In the genomic region with DNA sequence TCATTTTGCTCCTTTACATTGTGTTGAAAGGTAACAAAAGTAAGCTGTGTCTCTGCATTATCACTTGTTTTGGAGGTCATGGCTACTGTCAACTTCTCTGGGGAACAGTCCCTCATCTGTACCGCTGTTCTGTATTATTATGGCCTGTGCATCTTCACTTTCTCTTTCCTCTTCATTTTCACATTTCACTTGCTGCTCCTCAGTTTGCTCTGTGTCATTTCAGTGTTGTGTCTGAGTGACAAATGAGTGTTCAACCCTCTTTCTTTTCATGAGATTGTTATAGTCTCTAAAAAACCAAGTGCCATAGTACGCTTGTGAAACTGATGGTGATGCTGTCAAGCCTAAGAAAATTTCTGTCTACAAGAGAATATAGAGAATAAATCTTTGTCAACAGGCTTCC, we compare ENCODE assay signal across 26 cellular contexts.
A peak's percentile ranks its signal among the peaks of the same experiment; 100 is the strongest.
DNase-seq lines count a peak whose midpoint lies in the region; ATAC-seq and TF ChIP-seq lines count a peak whose summit lies in the region.
"Had no signal": no experiment of that assay in that cellular context is flagged by ENCODE, and none has a peak within 500 bp of the region (broad histone marks: within the 10 kb centered on the region; RNA-seq: fewer than 3 reads in every experiment).

No MANE protein-coding gene starts in this region.

- no peaks in the 10 kb centered on the region for H3F3A ChIP-seq in neural cell (ENCODE audit: insufficient read depth, low read length, poor library complexity, severe bottlenecking)

- H3K27ac ChIP-seq in neural cell (ENCODE audit: low read length): no peak overlapping the region
- H3K27ac ChIP-seq: GM23248, SK-N-MC had no signal

- no peaks in the 10 kb centered on the region for H3K79me2 ChIP-seq in neural cell (replicated peaks; ENCODE audit: insufficient read depth, low read length)

- no peak overlapping the region for H3K9ac ChIP-seq in neural cell (ENCODE audit: low read length)
- H3K9ac ChIP-seq: GM23248 had no signal

- H3K4me2 ChIP-seq in neural cell (ENCODE audit: low read length): no peak overlapping the region

- H3K9me3 ChIP-seq in neural cell (ENCODE audit: low read length): no peaks in the 10 kb centered on the region
- H3K9me3 ChIP-seq: HAP-1 had no signal

- no peaks in the 10 kb centered on the region for H3K27me3 ChIP-seq in neural cell (ENCODE audit: insufficient read depth, low read depth, low read length)

- no peak overlapping the region for H2AFZ ChIP-seq in neural cell (ENCODE audit: low read depth, low read length)
- H2AFZ ChIP-seq: GM23248 had no signal

- DNase-seq in stimulated activated CD4-positive, alpha-beta T cell treated with anti-CD3 and anti-CD28 coated beads, Interleukin-15, amount 100 ng/mL, for 24 hours: no peak
- no peak for DNase-seq in epidermal melanocyte (ENCODE audit: insufficient read length, low spot score)
- DNase-seq: 8988T, ACHN, Calu3, DMS79 treated with DMSO at 0.1 percent for 48 hours, GF-D8, GM23248, HFFc6, Karpas-422, NCI-H1092 treated with DMSO at 0.1 percent for 48 hours, NCI-H1436, NCI-H187, NCI-H2081 treated with DMSO at 0.1 percent for 48 hours, NCI-H2171, NCI-H226, NCI-H510A treated with DMSO at 0.1 percent for 48 hours, NCI-H748 treated with DMSO at 0.1 percent for 48 hours, SIG-M5 had no signal

- H3K4me3 ChIP-seq in neural cell (ENCODE audit: low read length): no peak overlapping the region
- H3K4me3 ChIP-seq: GM23248, HAP-1, SK-N-MC had no signal

- ATAC-seq in GM18498 (IDR thresholded peaks at IDR 0.05; ENCODE audit: unreplicated experiment): peak; percentile 55
- ATAC-seq in GM19395 (IDR thresholded peaks at IDR 0.05; ENCODE audit: unreplicated experiment): peak; percentile 51
- peak; percentile 64 for ATAC-seq in HG03280 (IDR thresholded peaks at IDR 0.05; ENCODE audit: unreplicated experiment)
- no peak for ATAC-seq in GM19328 (IDR thresholded peaks at IDR 0.05; ENCODE audit: unreplicated experiment)

- no peak for TF ChIP-seq RAD21 in neural cell (conservative IDR thresholded peaks at IDR 0.05)

- no peaks in the 10 kb centered on the region for H3K36me3 ChIP-seq in neural cell (ENCODE audit: insufficient read depth, low read length)
- H3K36me3 ChIP-seq: HAP-1 had no signal

- TF ChIP-seq CTCF in neural cell (IDR thresholded peaks at IDR 0.05; ENCODE audit: poor library complexity, severe bottlenecking): no peak

- peak; percentile 85 for TF ChIP-seq EP300 in neural cell (conservative IDR thresholded peaks at IDR 0.05; ENCODE audit: poor library complexity, severe bottlenecking)

- no peaks in the 10 kb centered on the region for H4K20me1 ChIP-seq in neural cell (ENCODE audit: insufficient read depth)

- no peaks in the 10 kb centered on the region for H3K9me2 ChIP-seq in neural cell (ENCODE audit: insufficient read depth, low read length)

TF ChIP-seq in neural cell, 6 proteins besides CTCF, POLR2A, EP300 and RAD21:
- TF ChIP-seq SMC3 (conservative IDR thresholded peaks at IDR 0.05; ENCODE audit: poor library complexity): no peak
- TF ChIP-seq POLR2AphosphoS5 (IDR thresholded peaks at IDR 0.05): peak; percentile 45
- no peak for TF ChIP-seq MXI1 (conservative IDR thresholded peaks at IDR 0.05; ENCODE audit: poor library complexity, severe bottlenecking)
